2 cellular contexts compared by ENCODE assay signal in genomic region chr7:111815354-111815753, GRCh38.
TF ChIP-seq lines count a peak whose summit lies in the region.

No MANE protein-coding gene starts in this region.

TF ChIP-seq in HepG2, 621 proteins besides CTCF, POLR2A, EP300 and RAD21 (continued from another document):
- TF ChIP-seq ZBTB4 (CRISPR knock-in tag; IDR thresholded peaks at IDR 0.05; ENCODE audit: borderline replicate concordance) = no peak
- no peak for TF ChIP-seq SIN3A (IDR thresholded peaks at IDR 0.05; ENCODE audit: borderline replicate concordance, low read depth, low read length)

TF ChIP-seq in K562, 482 proteins besides CTCF, POLR2A, EP300 and RAD21 (continued from another document):
- TF ChIP-seq UBTF (IDR thresholded peaks at IDR 0.05; ENCODE audit: borderline replicate concordance in 1 of 2, low read depth in 2 of 2, low read length in 2 of 2) = no peak
- TF ChIP-seq RBM22 (IDR thresholded peaks at IDR 0.05; ENCODE audit: low read depth, low read length, poor library complexity, severe bottlenecking) = no peak
- no peak for TF ChIP-seq ZNF282 (CRISPR knock-in tag; IDR thresholded peaks at IDR 0.05)
